Comparison of ENCODE assay signal across 8 cellular contexts in genomic region chr4:118849867-118850812, GRCh38. TPM values are rescaled to one million over a fixed set of nuclear protein-coding genes. Genes with fewer than 3 reads are reported as not detected.
A peak's percentile ranks its signal among the peaks of the same experiment; 100 is the strongest.
DNase-seq lines count a peak whose midpoint lies in the region; ATAC-seq, FAIRE-seq and TF ChIP-seq lines count a peak whose summit lies in the region.

No MANE protein-coding gene starts in this region.

- peaks cover 3% of the 10 kb centered on the region; the same call in 1 of the 2 replicates for H3K4me1 ChIP-seq in GM12878 (ENCODE audit: control insufficient read depth, insufficient read depth, low read length)
- peaks cover 14% of the 10 kb centered on the region; the same call in 1 of the 2 replicates for H3K4me1 ChIP-seq in HepG2 (ENCODE audit: insufficient read depth, low read length)
- H3K4me1 ChIP-seq in upper lobe of right lung = no peaks in the 10 kb centered on the region

- H3K9ac ChIP-seq in GM12878 (ENCODE audit: control insufficient read depth, insufficient read depth, low read length) (peak overlapping the region; percentile 11; the same call in 1 of the 2 replicates), HepG2 (ENCODE audit: insufficient read depth, low read depth, low read length) (no peak overlapping the region; the same call in 1 of the 2 replicates)

- TF ChIP-seq POLR2A in GM12878 (IDR thresholded peaks at IDR 0.05; ENCODE audit: low read depth, low read length) = 0 out of 2 replicates have a peak, but pooled peaks have one; percentile 33
- no peak for TF ChIP-seq POLR2A in HepG2 (IDR thresholded peaks at IDR 0.05; ENCODE audit: insufficient read depth in 1 of 2, low read depth in 2 of 2, low read length in 2 of 2)

- 69% methylated on average over 7 of the region's 7 CpGs for WGBS in GM12878 (ENCODE audit: insufficient coverage, insufficient replicate concordance, low lambda C conversion rate, missing lambda C conversion rate)
- WGBS in HepG2 (ENCODE audit: low lambda C conversion rate) = 33% methylated on average over 7 of the region's 7 CpGs

- TF ChIP-seq EP300 in GM12878 (IDR thresholded peaks at IDR 0.05; ENCODE audit: borderline replicate concordance in 1 of 2, control insufficient read depth in 1 of 2, low read depth in 2 of 2, low read length in 2 of 2) = no peak
- TF ChIP-seq EP300 in HepG2 (IDR thresholded peaks at IDR 0.05; ENCODE audit: low read depth in 2 of 2, low read length in 2 of 2) = no peak
- no peak for TF ChIP-seq EP300 in HepG2 (CRISPR knock-in tag; IDR thresholded peaks at IDR 0.05; ENCODE audit: borderline replicate concordance)

- POLR2A ChIA-PET in GM12878 (lab: Charles Lee) (interaction anchor here (1.0 to 1.5 kb wide), 3 partner anchors 11 to 15 kb away, joined by 3 to 5 read pairs (median 3); no protein-coding TSS in a partner anchor), HepG2 (lab: Yijun Ruan, JAX) (no interaction called here)

- peak overlapping the region; percentile 76 for H3K4me3 ChIP-seq in GM12878
- peak overlapping the region; percentile 5 to 53 (median 47) for H3K4me3 ChIP-seq in HepG2 (replicated peaks in 1 of 3; ENCODE audit: insufficient read depth in 1 of 3, low read depth in 2 of 3, low read length in 3 of 3)
- peak overlapping the region; percentile 45 for H3K4me3 ChIP-seq in upper lobe of right lung

- intact Hi-C loops in GM12878 (cut with micrococcal nuclease; ENCODE audit: unreplicated experiment) = no loop called here
- intact Hi-C loops in HepG2 (cut with micrococcal nuclease; ENCODE audit: unreplicated experiment) = no loop called here
- intact Hi-C loops in upper lobe of right lung (cut with DNase I) = no loop called here

- H3K4me2 ChIP-seq in GM12878 (ENCODE audit: control insufficient read depth, insufficient read depth) (peak overlapping the region; percentile 79), HepG2 (ENCODE audit: low read depth, low read length) (peak overlapping the region; percentile 63)

- H3K79me2 ChIP-seq in GM12878 (ENCODE audit: control insufficient read depth, insufficient read depth, low read length) = no peaks in the 10 kb centered on the region
- H3K79me2 ChIP-seq in HepG2 (ENCODE audit: insufficient read depth, low read length) = no peaks in the 10 kb centered on the region

- ATAC-seq in HG02938 (IDR thresholded peaks at IDR 0.05; ENCODE audit: unreplicated experiment) (peak; percentile 95), GM12878 (peak; percentile 92), HepG2 (peak; percentile 55), upper lobe of right lung (peak; percentile 64)

- H3K27me3 ChIP-seq in GM12878 (replicated peaks in 1 of 2; ENCODE audit: control insufficient read depth in 2 of 2, insufficient read depth in 2 of 2, low read length in 1 of 2) (no peaks in the 10 kb centered on the region; a peak in 1 of 4 replicates), HepG2 (ENCODE audit: control insufficient read depth in 1 of 2, insufficient read depth in 2 of 2, low read length in 2 of 2) (no peaks in the 10 kb centered on the region), upper lobe of right lung (no peaks in the 10 kb centered on the region)

- RAD21 ChIA-PET in GM12878 (lab: Charles Lee; ENCODE audit: unreplicated experiment) = interaction anchor here (0.6 to 1.6 kb wide), 4 partner anchors 11 to 426 kb away, joined by 3 to 6 read pairs (median 4); no protein-coding TSS in a partner anchor

- SMC1A ChIA-PET in GM12878 (lab: Charles Lee; ENCODE audit: uncharacterized antibody, unreplicated experiment) = interaction anchor here (0.7 to 3.8 kb wide), 7 partner anchors 11 to 165 kb away, joined by 3 to 19 read pairs (median 4); partner anchors contain the start of gene METTL14

- in situ Hi-C loops in GM12878 (cut with MboI) (no loop called here), HepG2 (cut with HindIII; ENCODE audit: extremely low pct_ligation_motif_present, low pct_unique_long_range_greater_than_20kb) (no loop called here)

- no peak for TF ChIP-seq RAD21 in GM12878 (IDR thresholded peaks at IDR 0.05; ENCODE audit: insufficient read depth, low read depth, low read length)
- TF ChIP-seq RAD21 in HepG2 (CRISPR knock-in tag; IDR thresholded peaks at IDR 0.05) = no peak

- no TSS peak for BruUV-seq in GM12878 (replicated peaks; lab: Mats Ljungman, UMichigan)
- no TSS peak for BruUV-seq in HepG2 (replicated peaks; lab: Mats Ljungman, UMichigan)

- TF ChIP-seq CTCF in GM12878 (IDR thresholded peaks at IDR 0.05 in 2 of 3, conservative IDR thresholded peaks at IDR 0.05 in 1 of 3; ENCODE audit: control insufficient read depth in 2 of 3, extremely low read depth in 1 of 3, insufficient read depth in 1 of 3, low read depth in 3 of 3, low read length in 3 of 3) (no peak), HepG2 (CRISPR knock-in tag; IDR thresholded peaks at IDR 0.05) (no peak), upper lobe of right lung (IDR thresholded peaks at IDR 0.05) (no peak)

- H4K20me1 ChIP-seq in GM12878 (ENCODE audit: control insufficient read depth, insufficient read depth) = no peaks in the 10 kb centered on the region
- H4K20me1 ChIP-seq in HepG2 (ENCODE audit: insufficient read depth, low read length) = no peaks in the 10 kb centered on the region

- peak; percentile 19 for DNase-seq in stimulated activated CD4-positive, alpha-beta T cell treated with anti-CD3 and anti-CD28 coated beads, Interleukin-4, amount 100 ng/mL, for 24 hours
- no peak for DNase-seq in stimulated activated CD4-positive, alpha-beta T cell treated with anti-CD3 and anti-CD28 coated beads, Interleukin-1b, Interleukin-23, amount 100 ng/mL, for 48 hours
- DNase-seq in OCI-M1 (lab: John Stamatoyannopoulos, UW) = peak; percentile 81
- DNase-seq in GM12878 (ENCODE audit: low read depth, low spot score) = no peak
- no peak for DNase-seq in HepG2 (ENCODE audit: low spot score)
- no peak for DNase-seq in upper lobe of right lung
- DNase-seq in NCI-H2171 (lab: John Stamatoyannopoulos, UW) = no peak

- CTCF ChIA-PET in GM12878 (lab: Yijun Ruan, JAX) = interaction anchor here (0.7 to 7.0 kb wide), 7 partner anchors 11 to 109 kb away, joined by 3 to 45 read pairs (median 4); partner anchors contain the start of gene SYNPO2
- CTCF ChIA-PET in HepG2 (lab: Yijun Ruan, JAX; ENCODE audit: low intra/inter-chr PET ratio, low total read pairs) = no interaction called here

- no peaks in the 10 kb centered on the region for H3K9me3 ChIP-seq in GM12878 (replicated peaks; ENCODE audit: control insufficient read depth, insufficient read depth, low read length)
- no peaks in the 10 kb centered on the region for H3K9me3 ChIP-seq in HepG2 (ENCODE audit: low read length)
- no peaks in the 10 kb centered on the region for H3K9me3 ChIP-seq in upper lobe of right lung

- H3K36me3 ChIP-seq in GM12878 (ENCODE audit: control insufficient read depth in 2 of 2, insufficient read depth in 2 of 2, low read length in 1 of 2) = no peaks in the 10 kb centered on the region
- H3K36me3 ChIP-seq in HepG2 (replicated peaks in 1 of 2; ENCODE audit: control insufficient read depth in 1 of 2, insufficient read depth in 2 of 2, low read length in 2 of 2) = no peaks in the 10 kb centered on the region
- H3K36me3 ChIP-seq in upper lobe of right lung = no peaks in the 10 kb centered on the region

- H3K27ac ChIP-seq in GM12878 (ENCODE audit: control insufficient read depth, insufficient read depth) = peak overlapping the region; percentile 34
- no peak overlapping the region for H3K27ac ChIP-seq in HepG2 (ENCODE audit: extremely low read length, insufficient read depth, low read length)
- peak overlapping the region; percentile 2 for H3K27ac ChIP-seq in upper lobe of right lung

- peak overlapping the region; percentile 84 for H2AFZ ChIP-seq in GM12878 (ENCODE audit: control insufficient read depth, low read depth, low read length)
- H2AFZ ChIP-seq in HepG2 (ENCODE audit: low read length) = peak overlapping the region; percentile 97

- FAIRE-seq in GM12878 (lab: Jason Lieb, UNC) (peak; percentile 27), HepG2 (lab: Jason Lieb, UNC) (no peak)

RNA-seq across cellular contexts. Expression of gene SEC24D, which starts 14.2 kb away (rescaled TPM):
- 89.5 and 93.5 TPM in 2 replicates for total RNA-seq in GM12878 (2013; cell fraction: nucleolus; rRNA removed)
- total RNA-seq in GM12878 (2014; rRNA removed) = 23.2 and 26.9 TPM in 2 replicates
- total RNA-seq in GM12878 (2014; rRNA removed; fragmentation: Illumina TruSeq; extraction: Trizol) = 28.0 and 30.7 TPM in 2 replicates
- 45.9 and 46.0 TPM in 2 replicates for total RNA-seq in GM12878 (2021)
- polyA plus RNA-seq in GM12878 (2011; ENCODE audit: low read depth) = 39.7 TPM
- polyA plus RNA-seq in GM12878 (2011; rRNA removed) = 20.7 and 21.9 TPM in 2 replicates
- polyA plus RNA-seq in GM12878 (2011; cell fraction: cytosol; rRNA removed) = 17.5 and 27.2 TPM in 2 replicates
- 38.1 and 38.2 TPM in 2 replicates for polyA plus RNA-seq in GM12878 (2011; cell fraction: nucleus; rRNA removed)
- polyA plus RNA-seq in GM12878 (2012) = 37.7 and 48.3 TPM in 2 replicates
- polyA plus RNA-seq in GM12878 (2014; fragmentation: Illumina TruSeq; extraction: Trizol) = 39.0 and 46.8 TPM in 2 replicates
- 10 to 100 TPM; 12.8 to 16.0 TPM for polyA plus RNA-seq in GM12878 (2014; fragmentation: Nextera tagmentation; extraction: Ambion mirVana)
- polyA plus RNA-seq in GM12878 (2014; rRNA removed) = 20.1 and 21.2 TPM in 2 replicates
- polyA plus RNA-seq in GM12878 (2016; fragmentation: Nextera tagmentation; extraction: Ambion mirVana) = 10 to 100 TPM; 54.5 to 61.9 TPM
- polyA minus RNA-seq in GM12878 (2011; rRNA and poly(A)+ RNA removed) = 33.4 and 38.3 TPM in 2 replicates
- 12.6 and 14.7 TPM in 2 replicates for polyA minus RNA-seq in GM12878 (2011; cell fraction: cytosol; rRNA and poly(A)+ RNA removed)
- 41.8 and 60.0 TPM in 2 replicates for polyA minus RNA-seq in GM12878 (2011; cell fraction: nucleus; rRNA and poly(A)+ RNA removed)
- 51.1 and 78.6 TPM in 2 replicates for total RNA-seq in HepG2 (2016; rRNA removed; fragmentation: Illumina TruSeq; extraction: Trizol)
- 3.7 and 5.0 TPM in 2 replicates for total RNA-seq in HepG2 (2016; cell fraction: cytosol; rRNA removed; fragmentation: Illumina TruSeq; extraction: Trizol; ENCODE audit: low read depth)
- total RNA-seq in HepG2 (2016; cell fraction: insoluble cytoplasmic fraction; rRNA removed; fragmentation: Illumina TruSeq; extraction: Trizol) = 48.9 and 73.2 TPM in 2 replicates
- 14.9 and 16.7 TPM in 2 replicates for total RNA-seq in HepG2 (2016; cell fraction: membrane; rRNA removed; fragmentation: Illumina TruSeq; extraction: Trizol)
- 63.1 and 69.1 TPM in 2 replicates for total RNA-seq in HepG2 (2016; cell fraction: nucleus; rRNA removed; fragmentation: Illumina TruSeq; extraction: Trizol)
- polyA plus RNA-seq in HepG2 (2011; rRNA removed) = 21.6 and 30.0 TPM in 2 replicates
- polyA plus RNA-seq in HepG2 (2011; cell fraction: cytosol; rRNA removed) = 16.7 and 20.5 TPM in 2 replicates
- polyA plus RNA-seq in HepG2 (2011; cell fraction: nucleus; rRNA removed) = 34.6 and 53.4 TPM in 2 replicates
- 19.7 and 29.9 TPM in 2 replicates for polyA plus RNA-seq in HepG2 (2012)
- polyA plus RNA-seq in HepG2 (2016; cell fraction: cytosol; fragmentation: Illumina TruSeq; extraction: Trizol; ENCODE audit: low read depth) = 2.3 and 2.5 TPM in 2 replicates
- 64.1 and 66.0 TPM in 2 replicates for polyA plus RNA-seq in HepG2 (2016; cell fraction: insoluble cytoplasmic fraction; fragmentation: Illumina TruSeq; extraction: Trizol; ENCODE audit: low read depth)
- polyA plus RNA-seq in HepG2 (2016; cell fraction: membrane; fragmentation: Illumina TruSeq; extraction: Trizol; ENCODE audit: low read depth) = 5.7 and 8.1 TPM in 2 replicates
- 37.6 and 38.9 TPM in 2 replicates for polyA plus RNA-seq in HepG2 (2016; cell fraction: nucleus; fragmentation: Illumina TruSeq; extraction: Trizol; ENCODE audit: insufficient read depth, low read depth)
- polyA minus RNA-seq in HepG2 (2011; rRNA and poly(A)+ RNA removed; ENCODE audit: low replicate concordance) = 11.6 and 45.4 TPM in 2 replicates
- 32.8 and 36.6 TPM in 2 replicates for polyA minus RNA-seq in HepG2 (2011; cell fraction: cytosol; rRNA and poly(A)+ RNA removed)
- 99.5 and 125 TPM in 2 replicates for polyA minus RNA-seq in HepG2 (2011; cell fraction: nucleus; rRNA and poly(A)+ RNA removed)
- total RNA-seq in upper lobe of right lung = 48.1 TPM

RNA-seq across cellular contexts. Expression of gene SYNPO2, which starts 38.5 kb away (rescaled TPM):
- total RNA-seq in GM12878 (2013; cell fraction: nucleolus; rRNA removed) = 0.32 and 0.52 TPM in 2 replicates
- total RNA-seq in GM12878 (2014; rRNA removed) (0.34 and 0.60 TPM in 2 replicates), GM12878 (2014; rRNA removed; fragmentation: Illumina TruSeq; extraction: Trizol) (0.27 and 0.37 TPM in 2 replicates), GM12878 (2021) (0.31 and 0.40 TPM in 2 replicates), HepG2 (2016; rRNA removed; fragmentation: Illumina TruSeq; extraction: Trizol) (0.04 TPM in 1 of 2 replicates, not detected in the other), upper lobe of right lung (38.9 TPM)
- polyA plus RNA-seq in GM12878 (2011; ENCODE audit: low read depth) = not detected
- polyA plus RNA-seq in GM12878 (2011; rRNA removed) (0.14 and 0.30 TPM in 2 replicates), GM12878 (2014; fragmentation: Illumina TruSeq; extraction: Trizol) (0.34 and 0.38 TPM in 2 replicates), GM12878 (2014; fragmentation: Nextera tagmentation; extraction: Ambion mirVana) (under 1 TPM; 0.04 to 0.11 TPM), GM12878 (2014; rRNA removed) (0.29 and 0.41 TPM in 2 replicates), GM12878 (2016; fragmentation: Nextera tagmentation; extraction: Ambion mirVana) (under 1 TPM; 0.11 to 0.32 TPM), HepG2 (2011; rRNA removed) (0.01 TPM in 1 of 2 replicates, not detected in the other)
- polyA plus RNA-seq in GM12878 (2011; cell fraction: cytosol; rRNA removed) = 0.06 and 0.07 TPM in 2 replicates
- 0.07 and 0.10 TPM in 2 replicates for polyA plus RNA-seq in GM12878 (2011; cell fraction: nucleus; rRNA removed)
- 0.10 and 0.11 TPM in 2 replicates for polyA plus RNA-seq in GM12878 (2012)
- polyA minus RNA-seq in GM12878 (2011; rRNA and poly(A)+ RNA removed) = 0.15 and 0.22 TPM in 2 replicates
- polyA minus RNA-seq in GM12878 (2011; cell fraction: cytosol; rRNA and poly(A)+ RNA removed) = not detected in 2 replicates
- polyA minus RNA-seq in GM12878 (2011; cell fraction: nucleus; rRNA and poly(A)+ RNA removed) = 0.12 and 0.29 TPM in 2 replicates
- not detected in 2 replicates for total RNA-seq in HepG2 (2016; cell fraction: cytosol; rRNA removed; fragmentation: Illumina TruSeq; extraction: Trizol; ENCODE audit: low read depth)
- total RNA-seq in HepG2 (2016; cell fraction: insoluble cytoplasmic fraction; rRNA removed; fragmentation: Illumina TruSeq; extraction: Trizol) = not detected in 2 replicates
- total RNA-seq in HepG2 (2016; cell fraction: membrane; rRNA removed; fragmentation: Illumina TruSeq; extraction: Trizol) = 0.03 TPM in 1 of 2 replicates, not detected in the other
- 0.06 TPM in 1 of 2 replicates, not detected in the other for total RNA-seq in HepG2 (2016; cell fraction: nucleus; rRNA removed; fragmentation: Illumina TruSeq; extraction: Trizol)
- 0.01 TPM in 1 of 2 replicates, not detected in the other for polyA plus RNA-seq in HepG2 (2011; cell fraction: cytosol; rRNA removed)
- polyA plus RNA-seq in HepG2 (2011; cell fraction: nucleus; rRNA removed) = not detected in 2 replicates
- 0.04 TPM in 2 replicates for polyA plus RNA-seq in HepG2 (2012)
- 0.03 TPM in 1 of 2 replicates, not detected in the other for polyA plus RNA-seq in HepG2 (2016; cell fraction: cytosol; fragmentation: Illumina TruSeq; extraction: Trizol; ENCODE audit: low read depth)
- polyA plus RNA-seq in HepG2 (2016; cell fraction: insoluble cytoplasmic fraction; fragmentation: Illumina TruSeq; extraction: Trizol; ENCODE audit: low read depth) = not detected in 2 replicates
- not detected in 2 replicates for polyA plus RNA-seq in HepG2 (2016; cell fraction: membrane; fragmentation: Illumina TruSeq; extraction: Trizol; ENCODE audit: low read depth)
- polyA plus RNA-seq in HepG2 (2016; cell fraction: nucleus; fragmentation: Illumina TruSeq; extraction: Trizol; ENCODE audit: insufficient read depth, low read depth) = 0.15 TPM in 2 replicates
- 0.63 TPM in 1 of 2 replicates, not detected in the other for polyA minus RNA-seq in HepG2 (2011; rRNA and poly(A)+ RNA removed; ENCODE audit: low replicate concordance)
- polyA minus RNA-seq in HepG2 (2011; cell fraction: cytosol; rRNA and poly(A)+ RNA removed) = not detected in 2 replicates
- 0.12 TPM in 1 of 2 replicates, not detected in the other for polyA minus RNA-seq in HepG2 (2011; cell fraction: nucleus; rRNA and poly(A)+ RNA removed)

Comparison
In these comparisons a context has a peak if more than half of its experiments do, and no peak if none do; other contexts are left out.
1. DNase-seq: peak in stimulated activated CD4-positive, alpha-beta T cell treated with anti-CD3 and anti-CD28 coated beads, Interleukin-4, amount 100 ng/mL, for 24 hours (single experiment) and OCI-M1 (single experiment); none in stimulated activated CD4-positive, alpha-beta T cell treated with anti-CD3 and anti-CD28 coated beads, Interleukin-1b, Interleukin-23, amount 100 ng/mL, for 48 hours (single experiment), GM12878 (single experiment), HepG2 (single experiment), upper lobe of right lung (single experiment) and NCI-H2171 (single experiment).
2. RNA of gene SYNPO2, which starts 38.5 kb away (total RNA-seq): 38.9 TPM in upper lobe of right lung (single experiment); 0.27 to 0.60 TPM in GM12878 and 0.03 to 0.06 TPM in HepG2; every median in the first group is over 10 times any median in the second.
3. Peak in every context shown above with its lines, with median percentiles within 50 percentile points of each other: ATAC-seq and H3K4me3 ChIP-seq.